Comparison of ENCODE assay signal across 1 cellular context in the genomic region with DNA sequence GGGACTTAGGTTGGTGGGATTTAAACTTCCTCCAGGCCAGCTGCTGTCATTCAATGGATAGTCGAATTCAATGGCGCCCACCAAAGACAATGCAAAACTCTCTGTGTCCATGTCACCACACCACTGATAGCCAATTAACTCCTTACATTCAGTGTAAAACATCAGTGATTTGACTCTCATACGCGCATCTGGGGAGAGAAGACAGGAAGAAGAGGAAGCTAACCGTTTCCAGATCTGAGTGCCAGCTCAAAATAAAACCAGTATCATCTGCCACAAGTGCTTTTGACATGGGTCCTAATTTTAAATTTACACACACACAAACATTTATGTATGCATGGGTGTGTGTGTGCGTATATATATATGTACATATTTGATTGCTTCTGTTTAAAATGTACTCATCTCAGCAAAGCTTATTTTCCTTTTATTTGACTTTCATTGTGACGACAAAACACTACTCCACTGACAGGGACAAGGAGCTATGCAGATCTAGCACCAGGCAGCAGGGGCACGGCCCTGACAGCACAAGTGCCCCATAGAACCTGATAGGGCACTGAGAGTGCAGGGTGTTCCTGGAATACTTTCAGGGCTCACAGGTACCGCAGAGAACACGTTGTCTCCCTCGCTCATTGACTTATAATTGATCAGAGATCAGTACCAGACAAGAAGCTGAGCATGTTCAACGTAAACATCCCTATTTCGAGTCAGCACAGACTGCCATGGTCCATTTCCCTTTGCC.
TF ChIP-seq lines count a peak whose summit lies in the region.

No MANE protein-coding gene starts in this region.

TF ChIP-seq in SK-N-SH, 30 proteins besides CTCF, POLR2A, EP300 and RAD21 (continued from another document):
- TF ChIP-seq SIN3A (IDR thresholded peaks at IDR 0.05; ENCODE audit: borderline replicate concordance, low read depth, low read length) (no peak), TCF12 (IDR thresholded peaks at IDR 0.05) (no peak), TAF1 (IDR thresholded peaks at IDR 0.05; ENCODE audit: borderline replicate concordance, low read depth, low read length) (no peak), TEAD4 (IDR thresholded peaks at IDR 0.05; ENCODE audit: borderline replicate concordance, insufficient read depth) (no peak), FOSL2 (IDR thresholded peaks at IDR 0.05; ENCODE audit: borderline replicate concordance, low read depth) (no peak), GABPA (IDR thresholded peaks at IDR 0.05; ENCODE audit: low read depth) (no peak)
- TF ChIP-seq, protein P1, sequence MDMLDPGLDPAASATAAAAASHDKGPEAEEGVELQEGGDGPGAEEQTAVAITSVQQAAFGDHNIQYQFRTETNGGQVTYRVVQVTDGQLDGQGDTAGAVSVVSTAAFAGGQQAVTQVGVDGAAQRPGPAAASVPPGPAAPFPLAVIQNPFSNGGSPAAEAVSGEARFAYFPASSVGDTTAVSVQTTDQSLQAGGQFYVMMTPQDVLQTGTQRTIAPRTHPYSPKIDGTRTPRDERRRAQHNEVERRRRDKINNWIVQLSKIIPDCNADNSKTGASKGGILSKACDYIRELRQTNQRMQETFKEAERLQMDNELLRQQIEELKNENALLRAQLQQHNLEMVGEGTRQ (IDR thresholded peaks at IDR 0.05; ENCODE audit: borderline replicate concordance, low read depth, low read length), result no peak
- TF ChIP-seq, protein P2, sequence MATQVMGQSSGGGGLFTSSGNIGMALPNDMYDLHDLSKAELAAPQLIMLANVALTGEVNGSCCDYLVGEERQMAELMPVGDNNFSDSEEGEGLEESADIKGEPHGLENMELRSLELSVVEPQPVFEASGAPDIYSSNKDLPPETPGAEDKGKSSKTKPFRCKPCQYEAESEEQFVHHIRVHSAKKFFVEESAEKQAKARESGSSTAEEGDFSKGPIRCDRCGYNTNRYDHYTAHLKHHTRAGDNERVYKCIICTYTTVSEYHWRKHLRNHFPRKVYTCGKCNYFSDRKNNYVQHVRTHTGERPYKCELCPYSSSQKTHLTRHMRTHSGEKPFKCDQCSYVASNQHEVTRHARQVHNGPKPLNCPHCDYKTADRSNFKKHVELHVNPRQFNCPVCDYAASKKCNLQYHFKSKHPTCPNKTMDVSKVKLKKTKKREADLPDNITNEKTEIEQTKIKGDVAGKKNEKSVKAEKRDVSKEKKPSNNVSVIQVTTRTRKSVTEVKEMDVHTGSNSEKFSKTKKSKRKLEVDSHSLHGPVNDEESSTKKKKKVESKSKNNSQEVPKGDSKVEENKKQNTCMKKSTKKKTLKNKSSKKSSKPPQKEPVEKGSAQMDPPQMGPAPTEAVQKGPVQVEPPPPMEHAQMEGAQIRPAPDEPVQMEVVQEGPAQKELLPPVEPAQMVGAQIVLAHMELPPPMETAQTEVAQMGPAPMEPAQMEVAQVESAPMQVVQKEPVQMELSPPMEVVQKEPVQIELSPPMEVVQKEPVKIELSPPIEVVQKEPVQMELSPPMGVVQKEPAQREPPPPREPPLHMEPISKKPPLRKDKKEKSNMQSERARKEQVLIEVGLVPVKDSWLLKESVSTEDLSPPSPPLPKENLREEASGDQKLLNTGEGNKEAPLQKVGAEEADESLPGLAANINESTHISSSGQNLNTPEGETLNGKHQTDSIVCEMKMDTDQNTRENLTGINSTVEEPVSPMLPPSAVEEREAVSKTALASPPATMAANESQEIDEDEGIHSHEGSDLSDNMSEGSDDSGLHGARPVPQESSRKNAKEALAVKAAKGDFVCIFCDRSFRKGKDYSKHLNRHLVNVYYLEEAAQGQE (IDR thresholded peaks at IDR 0.05; ENCODE audit: low read depth, low read length), result no peak
- TF ChIP-seq, protein P3, sequence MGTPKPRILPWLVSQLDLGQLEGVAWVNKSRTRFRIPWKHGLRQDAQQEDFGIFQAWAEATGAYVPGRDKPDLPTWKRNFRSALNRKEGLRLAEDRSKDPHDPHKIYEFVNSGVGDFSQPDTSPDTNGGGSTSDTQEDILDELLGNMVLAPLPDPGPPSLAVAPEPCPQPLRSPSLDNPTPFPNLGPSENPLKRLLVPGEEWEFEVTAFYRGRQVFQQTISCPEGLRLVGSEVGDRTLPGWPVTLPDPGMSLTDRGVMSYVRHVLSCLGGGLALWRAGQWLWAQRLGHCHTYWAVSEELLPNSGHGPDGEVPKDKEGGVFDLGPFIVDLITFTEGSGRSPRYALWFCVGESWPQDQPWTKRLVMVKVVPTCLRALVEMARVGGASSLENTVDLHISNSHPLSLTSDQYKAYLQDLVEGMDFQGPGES (IDR thresholded peaks at IDR 0.05; ENCODE audit: low read depth, low read length), result no peak
- TF ChIP-seq, protein P4, sequence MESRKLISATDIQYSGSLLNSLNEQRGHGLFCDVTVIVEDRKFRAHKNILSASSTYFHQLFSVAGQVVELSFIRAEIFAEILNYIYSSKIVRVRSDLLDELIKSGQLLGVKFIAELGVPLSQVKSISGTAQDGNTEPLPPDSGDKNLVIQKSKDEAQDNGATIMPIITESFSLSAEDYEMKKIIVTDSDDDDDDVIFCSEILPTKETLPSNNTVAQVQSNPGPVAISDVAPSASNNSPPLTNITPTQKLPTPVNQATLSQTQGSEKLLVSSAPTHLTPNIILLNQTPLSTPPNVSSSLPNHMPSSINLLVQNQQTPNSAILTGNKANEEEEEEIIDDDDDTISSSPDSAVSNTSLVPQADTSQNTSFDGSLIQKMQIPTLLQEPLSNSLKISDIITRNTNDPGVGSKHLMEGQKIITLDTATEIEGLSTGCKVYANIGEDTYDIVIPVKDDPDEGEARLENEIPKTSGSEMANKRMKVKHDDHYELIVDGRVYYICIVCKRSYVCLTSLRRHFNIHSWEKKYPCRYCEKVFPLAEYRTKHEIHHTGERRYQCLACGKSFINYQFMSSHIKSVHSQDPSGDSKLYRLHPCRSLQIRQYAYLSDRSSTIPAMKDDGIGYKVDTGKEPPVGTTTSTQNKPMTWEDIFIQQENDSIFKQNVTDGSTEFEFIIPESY (IDR thresholded peaks at IDR 0.05; ENCODE audit: borderline replicate concordance, low read depth), result no peak
